In the genomic region with DNA sequence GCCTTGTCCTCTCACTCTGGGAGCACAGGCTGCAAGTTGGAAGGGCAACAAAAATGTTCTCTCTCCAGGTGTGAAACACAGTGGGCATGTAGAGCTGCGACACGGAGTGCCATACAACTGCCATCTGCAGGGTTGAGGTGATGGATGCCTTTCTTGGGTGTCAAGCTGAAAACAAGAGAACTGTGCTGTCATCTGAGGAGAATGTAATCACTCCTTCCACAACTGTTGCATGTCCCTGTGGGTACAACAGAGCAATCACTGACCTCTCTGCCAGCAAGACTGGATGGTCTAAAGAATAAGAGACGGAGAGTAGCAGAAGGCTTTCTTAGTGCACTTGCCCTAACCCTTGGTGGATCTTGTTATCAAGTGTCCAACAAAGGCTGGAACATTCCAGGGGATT, we compare ENCODE assay signal across 2 cellular contexts.
A peak's percentile ranks its signal among the peaks of the same experiment; 100 is the strongest.
TF ChIP-seq lines count a peak whose summit lies in the region.

No MANE protein-coding gene starts in this region.

TF ChIP-seq in HEK293, 187 proteins besides CTCF, POLR2A, EP300 and RAD21:
- peak; percentile 51; the same call in 1 of the 2 replicates for TF ChIP-seq SCRT2 (tag by site-specific recombination; IDR thresholded peaks at IDR 0.05)
- no peak for TF ChIP-seq ZNF221 (tag by site-specific recombination; IDR thresholded peaks at IDR 0.05; ENCODE audit: borderline replicate concordance)

TF ChIP-seq in H1, 55 proteins besides CTCF, POLR2A, EP300 and RAD21:
- TF ChIP-seq GTF2F1 (IDR thresholded peaks at IDR 0.05; ENCODE audit: borderline replicate concordance, low read depth, low read length) (no peak), BRCA1 (IDR thresholded peaks at IDR 0.05; ENCODE audit: low read depth, low read length) (no peak), ATF2 (IDR thresholded peaks at IDR 0.05; ENCODE audit: low read length) (no peak), CHD1 (IDR thresholded peaks at IDR 0.05; ENCODE audit: low read depth, low read length) (no peak), KDM4A (IDR thresholded peaks at IDR 0.05; ENCODE audit: low read depth, low read length, severe bottlenecking) (no peak), POU5F1 (IDR thresholded peaks at IDR 0.05; ENCODE audit: low read depth, low read length) (no peak), SAP30 (IDR thresholded peaks at IDR 0.05; ENCODE audit: insufficient read depth, insufficient replicate concordance, low read length) (no peak), YY1 (IDR thresholded peaks at IDR 0.05; ENCODE audit: low read depth, low read length) (no peak), CBX8 (IDR thresholded peaks at IDR 0.05; ENCODE audit: borderline replicate concordance, low read depth, low read length) (no peak), TBP (IDR thresholded peaks at IDR 0.05; ENCODE audit: low read depth, low read length) (no peak), CEBPB (IDR thresholded peaks at IDR 0.05; ENCODE audit: low read depth, low read length) (no peak)
- TF ChIP-seq, protein P1, sequence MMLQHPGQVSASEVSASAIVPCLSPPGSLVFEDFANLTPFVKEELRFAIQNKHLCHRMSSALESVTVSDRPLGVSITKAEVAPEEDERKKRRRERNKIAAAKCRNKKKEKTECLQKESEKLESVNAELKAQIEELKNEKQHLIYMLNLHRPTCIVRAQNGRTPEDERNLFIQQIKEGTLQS (IDR thresholded peaks at IDR 0.05; ENCODE audit: insufficient read depth, low read depth, low read length): no peak
